ENCODE assay signal across 12 cellular contexts in the genomic region with DNA sequence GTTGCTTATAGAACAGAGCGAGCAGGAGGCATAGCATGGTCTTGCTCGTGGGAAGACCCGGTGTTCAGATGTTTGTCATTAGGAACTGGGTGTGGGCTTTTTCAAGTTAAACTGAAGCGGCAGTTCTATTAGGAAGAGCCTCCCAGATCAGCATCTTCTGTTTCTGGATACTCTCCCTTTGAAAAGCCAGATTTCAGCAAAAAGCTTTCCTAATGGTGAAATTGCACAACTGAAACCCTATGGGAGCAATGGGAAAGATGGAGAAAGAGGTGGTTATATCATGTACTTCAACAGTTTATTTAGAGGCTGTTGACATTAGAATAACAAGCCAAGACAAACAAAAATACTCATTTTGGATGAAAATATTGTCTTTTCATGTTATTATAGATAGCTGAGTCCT. TPM values are rescaled to one million over a fixed set of nuclear protein-coding genes. Genes with fewer than 3 reads are reported as not detected.
A peak's percentile ranks its signal among the peaks of the same experiment; 100 is the strongest.
DNase-seq lines count a peak whose midpoint lies in the region; ATAC-seq, FAIRE-seq and TF ChIP-seq lines count a peak whose summit lies in the region.
"Not testable (repeated sequence)": the region's sequence is repeated elsewhere in the genome, so short reads cannot be mapped to it uniquely, and the experiment has no call there.
"Had no signal": no experiment of that assay in that cellular context is flagged by ENCODE, and none has a peak within 500 bp of the region (broad histone marks: within the 10 kb centered on the region; RNA-seq: fewer than 3 reads in every experiment).

No MANE protein-coding gene starts in this region.

- H4K20me1 ChIP-seq in astrocyte (ENCODE audit: insufficient read depth, low read length): not testable (repeated sequence)

- not testable (repeated sequence) for H3K27me3 Mint-ChIP-seq in astrocyte (ENCODE audit: low read depth, unreplicated experiment)

- peak; percentile 60 for ATAC-seq in Right ventricle myocardium inferior
- ATAC-seq in right cardiac atrium: peak; percentile 30 to 67
- peak; percentile 12 to 28 for ATAC-seq in gastrocnemius medialis
- peak; percentile 45 for ATAC-seq in aorta (ENCODE audit: low FRiP score)

- not testable (repeated sequence) for H2AFZ ChIP-seq in astrocyte (ENCODE audit: low read depth, low read length)

- H3K4me3 Mint-ChIP-seq in astrocyte (ENCODE audit: unreplicated experiment): not testable (repeated sequence)

- H3K27ac Mint-ChIP-seq in astrocyte (ENCODE audit: unreplicated experiment): peak overlapping the region; percentile 47

- FAIRE-seq in astrocyte (lab: Jason Lieb, UNC): not testable (repeated sequence)

- intact Hi-C loops in Right ventricle myocardium inferior (cut with DNase I); right cardiac atrium (cut with DNase I); gastrocnemius medialis (cut with DNase I; ENCODE audit: low total_unique reads); aorta (cut with DNase I): not testable (repeated sequence)

- H3K79me2 ChIP-seq in astrocyte (ENCODE audit: insufficient read depth, low read length): not testable (repeated sequence)

- not testable (repeated sequence) for H3K4me3 ChIP-seq in astrocyte (ENCODE audit: insufficient read depth, low read depth, low read length); right cardiac atrium (ENCODE audit: low read length); gastrocnemius medialis; aorta (ENCODE audit: low read length in 2 of 2)

- H3K4me1 Mint-ChIP-seq in astrocyte (ENCODE audit: low read depth, unreplicated experiment): not testable (repeated sequence)

- in situ Hi-C loops in gastrocnemius medialis (cut with MboI; ENCODE audit: low sequenced_read_pairs in 4 of 4): not testable (repeated sequence)

- not testable (repeated sequence) for H3K27me3 ChIP-seq in astrocyte (ENCODE audit: insufficient read depth, low read length); right cardiac atrium (ENCODE audit: control insufficient read depth, insufficient read depth); gastrocnemius medialis; aorta (ENCODE audit: control insufficient read depth in 1 of 2, insufficient read depth in 2 of 2, low read length in 1 of 2)

- not testable (repeated sequence) for H3K9me3 Mint-ChIP-seq in astrocyte (ENCODE audit: unreplicated experiment)

- not testable (repeated sequence) for H3K27ac ChIP-seq in astrocyte (ENCODE audit: low read depth, low read length); right cardiac atrium (ENCODE audit: low read length); gastrocnemius medialis; aorta (ENCODE audit: low read depth in 1 of 2, low read length in 2 of 2)

- not testable (repeated sequence) for TF ChIP-seq CTCF in astrocyte (IDR thresholded peaks at IDR 0.05; ENCODE audit: insufficient read depth, low read depth, low read length); gastrocnemius medialis (IDR thresholded peaks at IDR 0.05 in 4 of 5, conservative IDR thresholded peaks at IDR 0.05 in 1 of 5)

- not testable (repeated sequence) for H3K4me1 ChIP-seq in astrocyte (ENCODE audit: insufficient read depth, low read length); right cardiac atrium (ENCODE audit: control insufficient read depth, insufficient read depth, low read length); gastrocnemius medialis; aorta (ENCODE audit: control insufficient read depth in 1 of 2, insufficient read depth in 2 of 2, low read length in 2 of 2)

- DNase-seq in astrocyte (ENCODE audit: low read depth); Right ventricle myocardium inferior (ENCODE audit: missing footprints); right cardiac atrium; gastrocnemius medialis; aorta: not testable (repeated sequence)
- peak; percentile 63 for DNase-seq in fibroblast of gingiva (ENCODE audit: low read depth)

- H3K36me3 ChIP-seq in astrocyte (ENCODE audit: insufficient read depth, low read length); gastrocnemius medialis; aorta (ENCODE audit: control insufficient read depth in 1 of 2, insufficient read depth in 2 of 2, low read length in 1 of 2): not testable (repeated sequence)

- not testable (repeated sequence) for H3K36me3 Mint-ChIP-seq in astrocyte (ENCODE audit: low read depth, unreplicated experiment)

- H3K4me2 ChIP-seq in astrocyte (ENCODE audit: low read length): not testable (repeated sequence)

- H3K9ac ChIP-seq in astrocyte (ENCODE audit: low read length): not testable (repeated sequence)

- not testable (repeated sequence) for H3K9me3 ChIP-seq in astrocyte (ENCODE audit: insufficient read depth, low read depth, low read length); right cardiac atrium (ENCODE audit: control insufficient read depth, low read length); gastrocnemius medialis; aorta (ENCODE audit: control insufficient read depth, low read length)

- WGBS in right cardiac atrium: 47% methylated on average over 3 of the region's 4 CpGs
- 69 to 79% methylated on average over 3 of the region's 4 CpGs for whole genome bisulfite sequencing in aorta, 2 donors

- not testable (repeated sequence) for TF ChIP-seq POLR2A in gastrocnemius medialis (IDR thresholded peaks at IDR 0.05)

RNA-seq across cellular contexts. Expression of a gene that starts 12.4 kb away (rescaled TPM):
- total RNA-seq in astrocyte (1.3 and 1.8 TPM in 2 replicates), Right ventricle myocardium inferior (151 TPM), right cardiac atrium (100 to 1,000 TPM; 315 to 485 (median 352) TPM), gastrocnemius medialis (10 to 100 TPM; 13.3 to 44.0 (median 29.9) TPM), aorta (100 to 1,000 TPM; 118 to 124 TPM)
- polyA plus RNA-seq in right cardiac atrium (126 TPM), aorta (10 to 100 TPM; 33.7 to 39.7 TPM)
- total RNA-seq: A172; A673; CD4-positive, alpha-beta memory T cell had no signal
- polyA plus RNA-seq: CD4-positive, alpha-beta memory T cell had no signal

RNA-seq across cellular contexts. Expression of a gene that starts 41.3 kb away (rescaled TPM):
- total RNA-seq in astrocyte: not detected in 2 replicates
- not detected for total RNA-seq in Right ventricle myocardium inferior
- total RNA-seq in right cardiac atrium: under 1 TPM in 1 of 4 donors, not detected in 3; 0.26 TPM
- 0.05 TPM for polyA plus RNA-seq in right cardiac atrium
- not detected for total RNA-seq in gastrocnemius medialis
- total RNA-seq in aorta: not detected
- not detected for polyA plus RNA-seq in aorta
- total RNA-seq: A172, A673, Daoy, HFFc6 had no signal
- polyA plus RNA-seq: BJ; CD4-positive, alpha-beta memory T cell had no signal
